ENCODE assay signal across 10 cellular contexts in genomic region chr19:41302624-41303351, GRCh38. TPM values are rescaled to one million over a fixed set of nuclear protein-coding genes. Genes with fewer than 3 reads are reported as not detected.
DNase-seq lines count a peak whose midpoint lies in the region; TF ChIP-seq lines count a peak whose summit lies in the region.
"Had no signal": no experiment of that assay in that cellular context is flagged by ENCODE, and none has a peak within 500 bp of the region (broad histone marks: within the 10 kb centered on the region; RNA-seq: fewer than 3 reads in every experiment).

No MANE protein-coding gene starts in this region.

- TF ChIP-seq CTCF in HEK293 (tag by site-specific recombination; IDR thresholded peaks at IDR 0.05), result no peak

- POLR2A ChIA-PET in HEK293 (lab: Yijun Ruan, JAX), result interaction anchor here (1.0 to 1.7 kb wide), 2 partner anchors 9 to 39 kb away, joined by 5 to 6 read pairs; no protein-coding TSS in a partner anchor

- H3K4me3 Mint-ChIP-seq in immature natural killer cell, result peak overlapping the region; percentile 83 to 95 (median 90)

- no peaks in the 10 kb centered on the region for H3K9me3 Mint-ChIP-seq in immature natural killer cell

- DNase-seq in activated CD8-positive, alpha-beta memory T cell treated with anti-CD3 and anti-CD28 coated beads for 48 hours (ENCODE audit: low read depth in 2 of 3, low spot score in 2 of 3), result peak in 2 of 3 experiments; percentile 58 to 74
- DNase-seq in immature natural killer cell (peak; percentile 94 to 95 (median 95)), NOMO-1 treated with DMSO at 0.1 percent for 48 hours (lab: John Stamatoyannopoulos, UW; ENCODE audit: unreplicated experiment) (no peak), DMS 273 treated with DMSO at 0.1 percent for 48 hours (lab: John Stamatoyannopoulos, UW) (no peak), cerebellar cortex (ENCODE audit: low spot score) (no peak), SW 1271 (lab: John Stamatoyannopoulos, UW) (no peak)
- DNase-seq in stimulated activated CD8-positive, alpha-beta memory T cell treated with anti-CD3 and anti-CD28 coated beads, Interleukin-7, amount 100 ng/mL, for 48 hours (ENCODE audit: extremely low read depth in 1 of 2, low read depth in 1 of 2), result peak; percentile 77 to 83
- DNase-seq: PC-9 had no signal

- no peak overlapping the region for H3K4me3 ChIP-seq in HEK293 (ENCODE audit: low read depth, low read length)
- H3K4me3 ChIP-seq: PC-9, suprapubic skin had no signal

- H3K36me3 Mint-ChIP-seq in immature natural killer cell, result peaks cover 33 to 52% (median 34%) of the 10 kb centered on the region in 3 donors

- CTCF ChIA-PET in HEK293 (lab: Yijun Ruan, JAX), result interaction anchor here (0.6 to 1.6 kb wide), 4 partner anchors 19 to 261 kb away, joined by 3 to 5 read pairs (median 4); no protein-coding TSS in a partner anchor

- H3K27ac ChIP-seq in HEK293 (ENCODE audit: extremely low read depth, low read depth, low read length), result peak overlapping the region; percentile 31; the same call in 1 of the 2 replicates
- H3K27ac ChIP-seq: PC-9, suprapubic skin had no signal

- peak overlapping the region; percentile 98 to 100 (median 100) for H3K27ac Mint-ChIP-seq in immature natural killer cell

- peaks cover 100% of the 10 kb centered on the region in 2 donors for H3K4me1 Mint-ChIP-seq in immature natural killer cell

- H3K36me3 ChIP-seq in HEK293 (ENCODE audit: control insufficient read depth in 2 of 2, insufficient read depth in 1 of 2, low read length in 2 of 2), result peaks cover 98 to 100% of the 10 kb centered on the region in 2 experiments

- peaks cover 16 to 42% (median 41%) of the 10 kb centered on the region in 3 donors for H3K27me3 Mint-ChIP-seq in immature natural killer cell (ENCODE audit: low read depth in 3 of 3)

- no peaks in the 10 kb centered on the region for H3K9me3 ChIP-seq in HEK293 (ENCODE audit: control insufficient read depth, insufficient read depth, low read depth, low read length)
- H3K9me3 ChIP-seq: suprapubic skin had no signal

- no peaks in the 10 kb centered on the region for H3K4me1 ChIP-seq in HEK293 (ENCODE audit: control insufficient read depth, insufficient read depth, low read length)

TF ChIP-seq in HEK293, 187 proteins besides CTCF, POLR2A, EP300 and RAD21:
- TF ChIP-seq ZNF560 (tag by site-specific recombination; IDR thresholded peaks at IDR 0.05; ENCODE audit: borderline replicate concordance) (no peak), ZNF114 (tag by site-specific recombination; IDR thresholded peaks at IDR 0.05) (no peak), ZFHX2 (tag by site-specific recombination; conservative IDR thresholded peaks at IDR 0.05) (no peak), OSR2 (tag by site-specific recombination; IDR thresholded peaks at IDR 0.05) (no peak), ZNF175 (tag by site-specific recombination; IDR thresholded peaks at IDR 0.05) (no peak), PRDM10 (tag by site-specific recombination; IDR thresholded peaks at IDR 0.05) (no peak), ZNF600 (tag by site-specific recombination; IDR thresholded peaks at IDR 0.05) (no peak), SETDB1 (IDR thresholded peaks at IDR 0.05; ENCODE audit: insufficient read length, low read length) (no peak), ZNF37A (tag by site-specific recombination; IDR thresholded peaks at IDR 0.05) (no peak), HOXC10 (CRISPR knock-in tag; IDR thresholded peaks at IDR 0.05) (no peak), ZNF404 (tag by site-specific recombination; IDR thresholded peaks at IDR 0.05) (no peak), ZNF169 (tag by site-specific recombination; IDR thresholded peaks at IDR 0.05) (no peak), ZNF664 (tag by site-specific recombination; IDR thresholded peaks at IDR 0.05) (no peak), ZNF335 (tag by site-specific recombination; conservative IDR thresholded peaks at IDR 0.05) (no peak), ZNF266 (tag by site-specific recombination; IDR thresholded peaks at IDR 0.05; ENCODE audit: low read depth) (no peak), KLF16 (tag by site-specific recombination; IDR thresholded peaks at IDR 0.05) (no peak), KLF8 (tag by site-specific recombination; IDR thresholded peaks at IDR 0.05) (no peak)
- TF ChIP-seq, protein P1, sequence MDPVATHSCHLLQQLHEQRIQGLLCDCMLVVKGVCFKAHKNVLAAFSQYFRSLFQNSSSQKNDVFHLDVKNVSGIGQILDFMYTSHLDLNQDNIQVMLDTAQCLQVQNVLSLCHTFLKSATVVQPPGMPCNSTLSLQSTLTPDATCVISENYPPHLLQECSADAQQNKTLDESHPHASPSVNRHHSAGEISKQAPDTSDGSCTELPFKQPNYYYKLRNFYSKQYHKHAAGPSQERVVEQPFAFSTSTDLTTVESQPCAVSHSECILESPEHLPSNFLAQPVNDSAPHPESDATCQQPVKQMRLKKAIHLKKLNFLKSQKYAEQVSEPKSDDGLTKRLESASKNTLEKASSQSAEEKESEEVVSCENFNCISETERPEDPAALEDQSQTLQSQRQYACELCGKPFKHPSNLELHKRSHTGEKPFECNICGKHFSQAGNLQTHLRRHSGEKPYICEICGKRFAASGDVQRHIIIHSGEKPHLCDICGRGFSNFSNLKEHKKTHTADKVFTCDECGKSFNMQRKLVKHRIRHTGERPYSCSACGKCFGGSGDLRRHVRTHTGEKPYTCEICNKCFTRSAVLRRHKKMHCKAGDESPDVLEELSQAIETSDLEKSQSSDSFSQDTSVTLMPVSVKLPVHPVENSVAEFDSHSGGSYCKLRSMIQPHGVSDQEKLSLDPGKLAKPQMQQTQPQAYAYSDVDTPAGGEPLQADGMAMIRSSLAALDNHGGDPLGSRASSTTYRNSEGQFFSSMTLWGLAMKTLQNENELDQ (tag by site-specific recombination; IDR thresholded peaks at IDR 0.05; ENCODE audit: low read depth), result no peak
- TF ChIP-seq, protein P2, sequence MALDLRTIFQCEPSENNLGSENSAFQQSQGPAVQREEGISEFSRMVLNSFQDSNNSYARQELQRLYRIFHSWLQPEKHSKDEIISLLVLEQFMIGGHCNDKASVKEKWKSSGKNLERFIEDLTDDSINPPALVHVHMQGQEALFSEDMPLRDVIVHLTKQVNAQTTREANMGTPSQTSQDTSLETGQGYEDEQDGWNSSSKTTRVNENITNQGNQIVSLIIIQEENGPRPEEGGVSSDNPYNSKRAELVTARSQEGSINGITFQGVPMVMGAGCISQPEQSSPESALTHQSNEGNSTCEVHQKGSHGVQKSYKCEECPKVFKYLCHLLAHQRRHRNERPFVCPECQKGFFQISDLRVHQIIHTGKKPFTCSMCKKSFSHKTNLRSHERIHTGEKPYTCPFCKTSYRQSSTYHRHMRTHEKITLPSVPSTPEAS (tag by site-specific recombination; IDR thresholded peaks at IDR 0.05), result no peak
- TF ChIP-seq, protein P3, sequence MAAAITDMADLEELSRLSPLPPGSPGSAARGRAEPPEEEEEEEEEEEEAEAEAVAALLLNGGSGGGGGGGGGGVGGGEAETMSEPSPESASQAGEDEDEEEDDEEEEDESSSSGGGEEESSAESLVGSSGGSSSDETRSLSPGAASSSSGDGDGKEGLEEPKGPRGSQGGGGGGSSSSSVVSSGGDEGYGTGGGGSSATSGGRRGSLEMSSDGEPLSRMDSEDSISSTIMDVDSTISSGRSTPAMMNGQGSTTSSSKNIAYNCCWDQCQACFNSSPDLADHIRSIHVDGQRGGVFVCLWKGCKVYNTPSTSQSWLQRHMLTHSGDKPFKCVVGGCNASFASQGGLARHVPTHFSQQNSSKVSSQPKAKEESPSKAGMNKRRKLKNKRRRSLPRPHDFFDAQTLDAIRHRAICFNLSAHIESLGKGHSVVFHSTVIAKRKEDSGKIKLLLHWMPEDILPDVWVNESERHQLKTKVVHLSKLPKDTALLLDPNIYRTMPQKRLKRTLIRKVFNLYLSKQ (tag by site-specific recombination; IDR thresholded peaks at IDR 0.05; ENCODE audit: borderline replicate concordance), result no peak

RNA-seq across cellular contexts. Expression of gene CCDC97, which starts 7.2 kb away (rescaled TPM):
- 10 to 100 TPM; 14.2 to 38.2 (median 16.9) TPM for polyA plus RNA-seq in immature natural killer cell

RNA-seq across cellular contexts. Expression of gene HNRNPUL1, which starts 38.6 kb away (rescaled TPM):
- polyA plus RNA-seq in immature natural killer cell, result 100 to 1,000 TPM in 1 of 3 donors, 10 to 100 TPM in 2; 23.3 to 103 (median 48.8) TPM

RNA-seq across cellular contexts. Expression of gene TGFB1, which starts 50.9 kb away (rescaled TPM):
- polyA plus RNA-seq in immature natural killer cell, result 100 to 1,000 TPM in 1 of 3 donors, 10 to 100 TPM in 2; 51.4 to 196 (median 66.4) TPM

Comparison
In these comparisons a context has a peak if more than half of its experiments do, and no peak if none do; other contexts are left out.
1. DNase-seq: peak in activated CD8-positive, alpha-beta memory T cell treated with anti-CD3 and anti-CD28 coated beads for 48 hours (2 of 3), immature natural killer cell (3 of 3) and stimulated activated CD8-positive, alpha-beta memory T cell treated with anti-CD3 and anti-CD28 coated beads, Interleukin-7, amount 100 ng/mL, for 48 hours (2 of 2); none in NOMO-1 treated with DMSO at 0.1 percent for 48 hours (single experiment), DMS 273 treated with DMSO at 0.1 percent for 48 hours (single experiment), cerebellar cortex (single experiment) and SW 1271 (0 of 2).